14 cellular contexts compared by ENCODE assay signal in the genomic region with DNA sequence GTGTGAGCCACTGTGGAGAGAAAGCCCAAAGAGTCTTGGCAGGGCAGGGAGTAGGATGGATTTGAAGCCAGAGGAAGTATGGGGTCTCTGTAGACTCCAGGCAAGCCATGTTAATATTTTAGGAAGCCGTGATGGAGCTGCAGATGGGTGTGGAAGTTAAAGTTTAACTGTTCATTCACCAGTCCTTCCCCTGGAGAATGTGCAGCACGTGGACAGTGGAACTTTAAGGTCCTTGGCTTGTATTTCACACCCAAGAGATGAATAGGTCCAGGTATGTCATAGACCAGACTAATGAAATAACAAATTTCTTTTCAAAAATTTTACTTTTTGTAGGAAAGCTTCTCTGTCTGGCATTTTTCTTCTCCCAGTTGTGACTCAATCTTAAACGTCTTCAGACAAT.
"Had no signal": no experiment of that assay in that cellular context is flagged by ENCODE, and none has a peak within 500 bp of the region (broad histone marks: within the 10 kb centered on the region; RNA-seq: fewer than 3 reads in every experiment).

No MANE protein-coding gene starts in this region.

- H3K4me3 Mint-ChIP-seq: activated T-helper 17 cell treated with anti-CD3 and anti-CD28 coated beads, Interleukin-2, amount 50 U/mL, for 72 hours; stimulated activated effector memory CD8-positive, alpha-beta T cell treated with anti-CD3 and anti-CD28 coated beads, Interleukin-12 subunit alpha, Interleukin-12 subunit beta, amount 100 ng/mL, for 72 hours had no signal

- ATAC-seq: activated T-helper 17 cell treated with anti-CD3 and anti-CD28 coated beads, Interleukin-2, amount 50 U/mL, for 72 hours; lower lobe of right lung; pancreas had no signal

- H3K36me3 Mint-ChIP-seq: stimulated activated effector memory CD8-positive, alpha-beta T cell treated with anti-CD3 and anti-CD28 coated beads, Interleukin-12 subunit alpha, Interleukin-12 subunit beta, amount 100 ng/mL, for 72 hours had no signal

- H3K4me3 ChIP-seq: ascending aorta, esophagus muscularis mucosa, lower lobe of right lung, pancreas, tibial artery, uterus had no signal

- H3K27me3 ChIP-seq: ascending aorta, esophagus muscularis mucosa, pancreas, tibial artery, uterus had no signal

- DNase-seq: activated CD4-positive, alpha-beta T cell treated with anti-CD3 and anti-CD28 coated beads, Interleukin-2, amount 50 U/mL, for 4 hours; activated CD4-positive, CD25-positive, alpha-beta regulatory T cell treated with anti-CD3 and anti-CD28 coated beads, Interleukin-2, amount 50 U/mL, for 72 hours; activated naive CD4-positive, alpha-beta T cell treated with Interleukin-2 at 50 U/mL for 16 hours; hippocampal formation; lower lobe of right lung; midbrain; pancreas; T-helper 9 cell; tibial artery; uterus had no signal

- H3K27ac ChIP-seq: lower lobe of right lung, pancreas, uterus had no signal

- H3K27ac Mint-ChIP-seq: activated T-helper 17 cell treated with anti-CD3 and anti-CD28 coated beads, Interleukin-2, amount 50 U/mL, for 72 hours; stimulated activated effector memory CD8-positive, alpha-beta T cell treated with anti-CD3 and anti-CD28 coated beads, Interleukin-12 subunit alpha, Interleukin-12 subunit beta, amount 100 ng/mL, for 72 hours had no signal

- H3K9me3 Mint-ChIP-seq: activated T-helper 17 cell treated with anti-CD3 and anti-CD28 coated beads, Interleukin-2, amount 50 U/mL, for 72 hours; stimulated activated effector memory CD8-positive, alpha-beta T cell treated with anti-CD3 and anti-CD28 coated beads, Interleukin-12 subunit alpha, Interleukin-12 subunit beta, amount 100 ng/mL, for 72 hours had no signal

- H3K9me3 ChIP-seq: ascending aorta, esophagus muscularis mucosa, lower lobe of right lung, pancreas, tibial artery, uterus had no signal

- H3K36me3 ChIP-seq: esophagus muscularis mucosa, pancreas, uterus had no signal
